ENCODE assay signal across 15 cellular contexts in the genomic region with DNA sequence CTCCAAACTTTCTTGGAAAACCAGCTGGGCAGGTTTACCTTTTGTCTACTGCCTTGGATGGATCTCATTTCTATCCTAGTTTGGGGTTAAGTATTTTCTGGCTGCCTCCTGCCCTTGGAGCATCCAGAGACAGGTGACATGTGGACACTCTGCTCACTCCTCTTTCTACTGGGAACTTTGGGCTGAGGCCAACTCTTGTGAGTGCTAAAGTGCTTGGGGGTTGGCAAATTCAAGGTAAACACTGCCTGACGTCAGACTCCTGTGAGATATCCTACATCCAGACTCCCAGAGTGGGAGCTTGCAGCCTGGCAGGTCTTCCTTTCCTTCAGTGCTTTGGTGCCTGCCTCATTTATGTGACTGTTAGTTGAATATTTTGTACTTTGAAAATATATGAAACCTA.
A peak's percentile ranks its signal among the peaks of the same experiment; 100 is the strongest.
DNase-seq lines count a peak whose midpoint lies in the region; ATAC-seq, FAIRE-seq and TF ChIP-seq lines count a peak whose summit lies in the region.
"Had no signal": no experiment of that assay in that cellular context is flagged by ENCODE, and none has a peak within 500 bp of the region (broad histone marks: within the 10 kb centered on the region; RNA-seq: fewer than 3 reads in every experiment).

No MANE protein-coding gene starts in this region.

- TF ChIP-seq CTCF in A549 (IDR thresholded peaks at IDR 0.05) (no peak), bronchial epithelial cell (IDR thresholded peaks at IDR 0.05; ENCODE audit: insufficient read depth, low read length, severe bottlenecking) (no peak), HFFc6 (IDR thresholded peaks at IDR 0.05) (no peak), lower leg skin (IDR thresholded peaks at IDR 0.05) (no peak)

- peak overlapping the region in 1 of 2 experiments; percentile 39; a peak in 2 of 6 replicates for H3K27ac ChIP-seq in A549
- H3K27ac ChIP-seq: colonic mucosa, gastrocnemius medialis had no signal

- ATAC-seq in A549 = peak in 1 of 2 experiments; percentile 35; a peak in 1 of 6 replicates
- ATAC-seq: gastrocnemius medialis, WTC11 had no signal

- H3K36me3 ChIP-seq in bronchial epithelial cell (ENCODE audit: control insufficient read depth, insufficient read depth, low read length) = no peaks in the 10 kb centered on the region
- H3K36me3 ChIP-seq: colonic mucosa, gastrocnemius medialis had no signal

- H3K4me3 Mint-ChIP-seq in HFFc6 = no peak overlapping the region
- H3K4me3 Mint-ChIP-seq: memory B cell, nephron progenitor cell, WTC11 had no signal

- intact Hi-C loops in lower leg skin (cut with DNase I; ENCODE audit: low total_unique reads) = no loop called here

- POLR2A ChIA-PET in A549 (lab: Yijun Ruan, JAX) = no interaction called here

- peaks cover 24% of the 10 kb centered on the region for H3K4me1 Mint-ChIP-seq in HFFc6 (ENCODE audit: low read depth)

- no peaks in the 10 kb centered on the region for H3K36me3 Mint-ChIP-seq in HFFc6 (ENCODE audit: low read depth)
- H3K36me3 Mint-ChIP-seq: memory B cell had no signal

- TF ChIP-seq POLR2A in A549 (IDR thresholded peaks at IDR 0.05; ENCODE audit: low read length) (no peak), lower leg skin (IDR thresholded peaks at IDR 0.05) (no peak)

- WGBS in A549 (ENCODE audit: missing lambda C conversion rate) = 0% methylated on average over 1 of the region's 1 CpG
- WGBS in lower leg skin, 2 donors = 52 to 54% methylated on average over 1 of the region's 1 CpG

- CTCF ChIA-PET in A549 (lab: Yijun Ruan, JAX) = no interaction called here

- peaks cover 20% of the 10 kb centered on the region for H3K27me3 Mint-ChIP-seq in HFFc6 (ENCODE audit: insufficient read depth)
- H3K27me3 Mint-ChIP-seq: memory B cell had no signal

- no peak overlapping the region for H3K27ac Mint-ChIP-seq in HFFc6
- H3K27ac Mint-ChIP-seq: memory B cell, nephron progenitor cell, WTC11 had no signal

- TF ChIP-seq RAD21 in A549 (conservative IDR thresholded peaks at IDR 0.05 in 1 of 2, IDR thresholded peaks at IDR 0.05 in 1 of 2) = no peak

- H3K4me1 ChIP-seq in A549 = peaks cover 21% of the 10 kb centered on the region
- H3K4me1 ChIP-seq: Caco-2, colonic mucosa had no signal

- H3K27me3 ChIP-seq in bronchial epithelial cell (ENCODE audit: control insufficient read depth, insufficient read depth, low read length) = no peaks in the 10 kb centered on the region
- H3K27me3 ChIP-seq: colonic mucosa, gastrocnemius medialis had no signal

- H3K9me3 ChIP-seq in A549 = no peaks in the 10 kb centered on the region
- H3K9me3 ChIP-seq: Caco-2, colonic mucosa, gastrocnemius medialis had no signal

- DNase-seq in A549 (ENCODE audit: low read depth in 1 of 2, low spot score in 1 of 2) (peak in 1 of 2 experiments; percentile 46), DMS79 treated with DMSO at 0.1 percent for 48 hours (lab: John Stamatoyannopoulos, UW) (peak; percentile 38), NCI-H2107 treated with DMSO at 0.1 percent for 48 hours (lab: John Stamatoyannopoulos, UW; ENCODE audit: unreplicated experiment) (peak; percentile 84), bronchial epithelial cell (ENCODE audit: low read depth) (peak; percentile 71), HFFc6 (no peak), HT-29 (ENCODE audit: low spot score) (no peak), NCI-H2081 treated with DMSO at 0.1 percent for 48 hours (lab: John Stamatoyannopoulos, UW) (no peak), lower leg skin (ENCODE audit: low spot score in 2 of 2) (no peak)
- DNase-seq: Caco-2, colonic mucosa, gastrocnemius medialis, NCI-H226, nephron progenitor cell had no signal

- TF ChIP-seq EP300 in A549 (IDR thresholded peaks at IDR 0.05) = no peak

- no peak overlapping the region for H3K4me3 ChIP-seq in A549
- H3K4me3 ChIP-seq in bronchial epithelial cell (ENCODE audit: low read depth, low read length) = no peak overlapping the region
- no peak overlapping the region for H3K4me3 ChIP-seq in lower leg skin (ENCODE audit: low read depth, poor library complexity, severe bottlenecking)
- H3K4me3 ChIP-seq: colonic mucosa, gastrocnemius medialis had no signal

- H3K9me3 Mint-ChIP-seq in HFFc6 = no peaks in the 10 kb centered on the region
- H3K9me3 Mint-ChIP-seq: memory B cell had no signal

- no peak for FAIRE-seq in A549 (lab: Jason Lieb, UNC)
- no peak for FAIRE-seq in bronchial epithelial cell (lab: Jason Lieb, UNC)

- H3K4me2 ChIP-seq in A549 = peak overlapping the region; percentile 39

TF ChIP-seq in A549, 52 proteins besides CTCF, POLR2A, EP300 and RAD21:
- no peak for TF ChIP-seq REST (IDR thresholded peaks at IDR 0.05)
- no peak for TF ChIP-seq HDAC2 (IDR thresholded peaks at IDR 0.05)
- TF ChIP-seq ZSCAN20 (CRISPR knock-in tag; IDR thresholded peaks at IDR 0.05) = no peak
- no peak for TF ChIP-seq SREBF2 (IDR thresholded peaks at IDR 0.05)

Comparison
In these comparisons a context has a peak if more than half of its experiments do, and no peak if none do; other contexts are left out.
1. DNase-seq: peak in DMS79 treated with DMSO at 0.1 percent for 48 hours (single experiment), NCI-H2107 treated with DMSO at 0.1 percent for 48 hours (single experiment) and bronchial epithelial cell (single experiment); none in HFFc6 (single experiment), HT-29 (single experiment), NCI-H2081 treated with DMSO at 0.1 percent for 48 hours (single experiment) and lower leg skin (0 of 2).